In genomic region chr1:111279144-111279543, GRCh38 we compare ENCODE assay signal across 26 cellular contexts. TPM values are rescaled to one million over a fixed set of nuclear protein-coding genes. Genes with fewer than 3 reads are reported as not detected.
DNase-seq lines count a peak whose midpoint lies in the region; ATAC-seq, FAIRE-seq and TF ChIP-seq lines count a peak whose summit lies in the region.
"Had no signal": no experiment of that assay in that cellular context is flagged by ENCODE, and none has a peak within 500 bp of the region (broad histone marks: within the 10 kb centered on the region; RNA-seq: fewer than 3 reads in every experiment).

No MANE protein-coding gene starts in this region.

- no peaks in the 10 kb centered on the region for H3K79me2 ChIP-seq in HepG2 (ENCODE audit: insufficient read depth, low read length)

- peaks cover 23% of the 10 kb centered on the region for H3K4me1 Mint-ChIP-seq in activated CD4-positive, alpha-beta T cell treated with anti-CD3 and anti-CD28 coated beads, Interleukin-2, amount 10 ng/mL, durations not matched to agents 24 days and 14 days
- peaks cover 30% of the 10 kb centered on the region for H3K4me1 Mint-ChIP-seq in activated T-helper 17 cell treated with anti-CD3 and anti-CD28 coated beads, Interleukin-2, amount 50 U/mL, for 72 hours
- peaks cover 39% of the 10 kb centered on the region for H3K4me1 Mint-ChIP-seq in stimulated activated naive CD8-positive, alpha-beta T cell treated with anti-CD3 and anti-CD28 coated beads, Interleukin-15, Interleukin-2, amounts not matched to agents 100 ng/mL and 50 ng/mL, for 24 hours (ENCODE audit: low read depth)
- H3K4me1 Mint-ChIP-seq: CD14-positive monocyte had no signal

- peaks cover 19% of the 10 kb centered on the region for H3K9me3 Mint-ChIP-seq in activated CD4-positive, alpha-beta T cell treated with anti-CD3 and anti-CD28 coated beads, Interleukin-2, amount 10 ng/mL, durations not matched to agents 24 days and 14 days
- peaks cover 5% of the 10 kb centered on the region for H3K9me3 Mint-ChIP-seq in activated T-helper 17 cell treated with anti-CD3 and anti-CD28 coated beads, Interleukin-2, amount 50 U/mL, for 72 hours
- peaks cover 8% of the 10 kb centered on the region for H3K9me3 Mint-ChIP-seq in stimulated activated naive CD8-positive, alpha-beta T cell treated with anti-CD3 and anti-CD28 coated beads, Interleukin-15, Interleukin-2, amounts not matched to agents 100 ng/mL and 50 ng/mL, for 24 hours
- H3K9me3 Mint-ChIP-seq: CD4-positive, alpha-beta T cell; CD8-positive, alpha-beta memory T cell had no signal

- FAIRE-seq in HepG2 (lab: Jason Lieb, UNC): no peak
- FAIRE-seq in kidney (lab: Jason Lieb, UNC): no peak
- FAIRE-seq: A549, G401.6, GM12892, H1 had no signal

- no peak for ATAC-seq in HepG2
- no peak for ATAC-seq in right lobe of liver
- ATAC-seq in activated T-helper 17 cell treated with anti-CD3 and anti-CD28 coated beads, Interleukin-2, amount 50 U/mL, for 72 hours (replicated peaks): peak; percentile 8
- ATAC-seq in HG03045 (IDR thresholded peaks at IDR 0.05; ENCODE audit: unreplicated experiment): no peak
- ATAC-seq: A549 had no signal

- TF ChIP-seq CTCF in HepG2 (CRISPR knock-in tag; IDR thresholded peaks at IDR 0.05) (no peak), right lobe of liver (IDR thresholded peaks at IDR 0.05) (no peak), kidney (IDR thresholded peaks at IDR 0.05; ENCODE audit: borderline replicate concordance, extremely low read depth, insufficient read depth) (no peak)

- H3K27me3 ChIP-seq in HepG2 (ENCODE audit: control insufficient read depth in 1 of 2, insufficient read depth in 2 of 2, low read length in 2 of 2): no peaks in the 10 kb centered on the region
- no peaks in the 10 kb centered on the region for H3K27me3 ChIP-seq in right lobe of liver
- H3K27me3 ChIP-seq: BE2C; BLaER1 treated with 17β-estradiol and CSF1 and Interleukin-3, amounts not matched to agents 10 nM and 100 nM had no signal

- DNase-seq in activated CD4-positive, alpha-beta T cell treated with anti-CD3 and anti-CD28 coated beads, Interleukin-2, amount 10 ng/mL, durations not matched to agents 24 days and 14 days: peak; percentile 44
- no peak for DNase-seq in activated CD4-positive, alpha-beta T cell treated with anti-CD3 and anti-CD28 coated beads, Interleukin-2, amount 50 U/mL, for 4 hours
- DNase-seq in HepG2 (ENCODE audit: low spot score): no peak
- DNase-seq in right lobe of liver: no peak
- DNase-seq in kidney: no peak
- DNase-seq: 8988T; ACHN; AML-193; BE2C; Calu3; CD4-positive, alpha-beta T cell; CD8-positive, alpha-beta memory T cell; DMS153; DND-41; GM23248; H7; HCEC 1CT had no signal

- H3K4me3 Mint-ChIP-seq in activated CD4-positive, alpha-beta T cell treated with anti-CD3 and anti-CD28 coated beads, Interleukin-2, amount 10 ng/mL, durations not matched to agents 24 days and 14 days: no peak overlapping the region
- H3K4me3 Mint-ChIP-seq in activated T-helper 17 cell treated with anti-CD3 and anti-CD28 coated beads, Interleukin-2, amount 50 U/mL, for 72 hours: no peak overlapping the region
- H3K4me3 Mint-ChIP-seq in stimulated activated naive CD8-positive, alpha-beta T cell treated with anti-CD3 and anti-CD28 coated beads, Interleukin-15, Interleukin-2, amounts not matched to agents 100 ng/mL and 50 ng/mL, for 24 hours: no peak overlapping the region
- H3K4me3 Mint-ChIP-seq: CD14-positive monocyte; CD4-positive, alpha-beta T cell; CD8-positive, alpha-beta memory T cell had no signal

- H3K9ac ChIP-seq in HepG2 (ENCODE audit: insufficient read depth, low read depth, low read length): no peak overlapping the region
- H3K9ac ChIP-seq in kidney (ENCODE audit: low read length in 2 of 2): no peak overlapping the region
- H3K9ac ChIP-seq: BLaER1 treated with 17β-estradiol and CSF1 and Interleukin-3, amounts not matched to agents 10 nM and 100 nM; GM23248 had no signal

- H3K36me3 Mint-ChIP-seq in activated CD4-positive, alpha-beta T cell treated with anti-CD3 and anti-CD28 coated beads, Interleukin-2, amount 10 ng/mL, durations not matched to agents 24 days and 14 days (ENCODE audit: low read depth): no peaks in the 10 kb centered on the region
- no peaks in the 10 kb centered on the region for H3K36me3 Mint-ChIP-seq in activated T-helper 17 cell treated with anti-CD3 and anti-CD28 coated beads, Interleukin-2, amount 50 U/mL, for 72 hours (ENCODE audit: low read depth)
- no peaks in the 10 kb centered on the region for H3K36me3 Mint-ChIP-seq in stimulated activated naive CD8-positive, alpha-beta T cell treated with anti-CD3 and anti-CD28 coated beads, Interleukin-15, Interleukin-2, amounts not matched to agents 100 ng/mL and 50 ng/mL, for 24 hours (ENCODE audit: low read depth)
- H3K36me3 Mint-ChIP-seq: CD14-positive monocyte; CD8-positive, alpha-beta memory T cell had no signal

- TF ChIP-seq POLR2A in HepG2 (IDR thresholded peaks at IDR 0.05; ENCODE audit: insufficient read depth in 1 of 2, low read depth in 2 of 2, low read length in 2 of 2) (no peak), right lobe of liver (IDR thresholded peaks at IDR 0.05) (no peak)

- H3K4me3 ChIP-seq in HepG2 (replicated peaks in 1 of 3; ENCODE audit: insufficient read depth in 1 of 3, low read depth in 2 of 3, low read length in 3 of 3) (no peak overlapping the region), right lobe of liver (no peak overlapping the region), kidney (ENCODE audit: low read length in 2 of 2) (no peak overlapping the region)
- H3K4me3 ChIP-seq: A549; BLaER1 treated with 17β-estradiol and CSF1 and Interleukin-3, amounts not matched to agents 10 nM and 100 nM; GM23248 had no signal

- H3K9me3 ChIP-seq in HepG2 (ENCODE audit: low read length) (no peaks in the 10 kb centered on the region), right lobe of liver (no peaks in the 10 kb centered on the region), kidney (ENCODE audit: control insufficient read depth in 1 of 2, low read length in 2 of 2) (peaks cover 3 to 4% of the 10 kb centered on the region in 2 donors)
- H3K9me3 ChIP-seq: A549, BE2C had no signal

- no peak for TF ChIP-seq RAD21 in HepG2 (CRISPR knock-in tag; IDR thresholded peaks at IDR 0.05)

- H3K27ac ChIP-seq in HepG2 (ENCODE audit: extremely low read length, insufficient read depth, low read length): no peak overlapping the region
- no peak overlapping the region for H3K27ac ChIP-seq in right lobe of liver
- no peak overlapping the region for H3K27ac ChIP-seq in kidney (ENCODE audit: low read depth in 2 of 2, low read length in 2 of 2)
- H3K27ac ChIP-seq: A549; BLaER1 treated with 17β-estradiol and CSF1 and Interleukin-3, amounts not matched to agents 10 nM and 100 nM; GM23248 had no signal

- H4K20me1 ChIP-seq in HepG2 (ENCODE audit: insufficient read depth, low read length): no peaks in the 10 kb centered on the region
- H4K20me1 ChIP-seq: BLaER1 treated with 17β-estradiol and CSF1 and Interleukin-3, amounts not matched to agents 10 nM and 100 nM had no signal

- no peak for TF ChIP-seq EP300 in HepG2 (IDR thresholded peaks at IDR 0.05; ENCODE audit: low read depth in 2 of 2, low read length in 2 of 2)
- TF ChIP-seq EP300 in HepG2 (CRISPR knock-in tag; IDR thresholded peaks at IDR 0.05; ENCODE audit: borderline replicate concordance): no peak

- 22% methylated on average over 4 of the region's 4 CpGs for WGBS in HepG2 (ENCODE audit: low lambda C conversion rate)
- 74% methylated on average over 4 of the region's 4 CpGs for WGBS in right lobe of liver (ENCODE audit: insufficient coverage, low coverage, low lambda C conversion rate, missing lambda C conversion rate)

- H3K4me2 ChIP-seq in HepG2 (ENCODE audit: low read depth, low read length): no peak overlapping the region; the same call in 1 of the 2 replicates
- H3K4me2 ChIP-seq: A549; BLaER1 treated with 17β-estradiol and CSF1 and Interleukin-3, amounts not matched to agents 10 nM and 100 nM had no signal

- H3K36me3 ChIP-seq in HepG2 (replicated peaks in 1 of 2; ENCODE audit: control insufficient read depth in 1 of 2, insufficient read depth in 2 of 2, low read length in 2 of 2) (no peaks in the 10 kb centered on the region), right lobe of liver (no peaks in the 10 kb centered on the region), kidney (ENCODE audit: control insufficient read depth in 1 of 2, insufficient read depth in 2 of 2, low read length in 2 of 2) (no peaks in the 10 kb centered on the region)
- H3K36me3 ChIP-seq: BE2C; BLaER1 treated with 17β-estradiol and CSF1 and Interleukin-3, amounts not matched to agents 10 nM and 100 nM had no signal

- POLR2A ChIA-PET in HepG2 (lab: Yijun Ruan, JAX): no interaction called here

- intact Hi-C loops in activated CD4-positive, alpha-beta T cell treated with anti-CD3 and anti-CD28 coated beads, Interleukin-2, amount 10 ng/mL, durations not matched to agents 24 days and 14 days (cut with micrococcal nuclease): no loop called here
- intact Hi-C loops in HepG2 (cut with micrococcal nuclease; ENCODE audit: unreplicated experiment) (no loop called here), right lobe of liver (cut with DNase I) (no loop called here), kidney (cut with DNase I) (no loop called here)

- H3K27ac Mint-ChIP-seq in activated CD4-positive, alpha-beta T cell treated with anti-CD3 and anti-CD28 coated beads, Interleukin-2, amount 10 ng/mL, durations not matched to agents 24 days and 14 days: peak overlapping the region; percentile 2
- peak overlapping the region; percentile 8 for H3K27ac Mint-ChIP-seq in activated T-helper 17 cell treated with anti-CD3 and anti-CD28 coated beads, Interleukin-2, amount 50 U/mL, for 72 hours
- peak overlapping the region; percentile 9 for H3K27ac Mint-ChIP-seq in stimulated activated naive CD8-positive, alpha-beta T cell treated with anti-CD3 and anti-CD28 coated beads, Interleukin-15, Interleukin-2, amounts not matched to agents 100 ng/mL and 50 ng/mL, for 24 hours
- H3K27ac Mint-ChIP-seq: CD4-positive, alpha-beta T cell had no signal

- peaks cover 16% of the 10 kb centered on the region for H3K4me1 ChIP-seq in HepG2 (ENCODE audit: insufficient read depth, low read length)
- H3K4me1 ChIP-seq in right lobe of liver: no peaks in the 10 kb centered on the region
- H3K4me1 ChIP-seq in kidney (ENCODE audit: control insufficient read depth in 1 of 2, insufficient read depth in 1 of 2, low read depth in 1 of 2, low read length in 2 of 2): no peaks in the 10 kb centered on the region
- H3K4me1 ChIP-seq: BLaER1 treated with 17β-estradiol and CSF1 and Interleukin-3, amounts not matched to agents 10 nM and 100 nM had no signal

- no peaks in the 10 kb centered on the region for H3K27me3 Mint-ChIP-seq in activated CD4-positive, alpha-beta T cell treated with anti-CD3 and anti-CD28 coated beads, Interleukin-2, amount 10 ng/mL, durations not matched to agents 24 days and 14 days
- no peaks in the 10 kb centered on the region for H3K27me3 Mint-ChIP-seq in activated T-helper 17 cell treated with anti-CD3 and anti-CD28 coated beads, Interleukin-2, amount 50 U/mL, for 72 hours
- no peaks in the 10 kb centered on the region for H3K27me3 Mint-ChIP-seq in stimulated activated naive CD8-positive, alpha-beta T cell treated with anti-CD3 and anti-CD28 coated beads, Interleukin-15, Interleukin-2, amounts not matched to agents 100 ng/mL and 50 ng/mL, for 24 hours
- H3K27me3 Mint-ChIP-seq: CD4-positive, alpha-beta T cell; CD8-positive, alpha-beta memory T cell had no signal

- no peak overlapping the region for H2AFZ ChIP-seq in HepG2 (ENCODE audit: low read length)
- H2AFZ ChIP-seq: GM23248 had no signal

- no TSS peak for BruUV-seq in HepG2 (replicated peaks; lab: Mats Ljungman, UMichigan)

- CTCF ChIA-PET in HepG2 (lab: Yijun Ruan, JAX; ENCODE audit: low intra/inter-chr PET ratio, low total read pairs): no interaction called here

- in situ Hi-C loops in HepG2 (cut with HindIII; ENCODE audit: extremely low pct_ligation_motif_present, low pct_unique_long_range_greater_than_20kb): no loop called here

RNA-seq across cellular contexts. Expression of gene CHIA, which starts 11.5 kb away (rescaled TPM):
- not detected in 2 replicates for total RNA-seq in activated CD4-positive, alpha-beta T cell treated with anti-CD3 and anti-CD28 coated beads, Interleukin-2, amount 10 ng/mL, durations not matched to agents 24 days and 14 days
- total RNA-seq in HepG2 (2016; rRNA removed; fragmentation: Illumina TruSeq; extraction: Trizol) (not detected in 2 replicates), right lobe of liver (not detected), kidney (not detected)
- total RNA-seq in HepG2 (2016; cell fraction: cytosol; rRNA removed; fragmentation: Illumina TruSeq; extraction: Trizol; ENCODE audit: low read depth): not detected in 2 replicates
- total RNA-seq in HepG2 (2016; cell fraction: insoluble cytoplasmic fraction; rRNA removed; fragmentation: Illumina TruSeq; extraction: Trizol): not detected in 2 replicates
- not detected in 2 replicates for total RNA-seq in HepG2 (2016; cell fraction: membrane; rRNA removed; fragmentation: Illumina TruSeq; extraction: Trizol)
- total RNA-seq in HepG2 (2016; cell fraction: nucleus; rRNA removed; fragmentation: Illumina TruSeq; extraction: Trizol): not detected in 2 replicates
- polyA plus RNA-seq in HepG2 (2011; rRNA removed) (not detected in 2 replicates), kidney (ENCODE audit: insufficient read depth, low read depth, low replicate concordance) (0.52 TPM)
- not detected in 2 replicates for polyA plus RNA-seq in HepG2 (2011; cell fraction: cytosol; rRNA removed)
- not detected in 2 replicates for polyA plus RNA-seq in HepG2 (2011; cell fraction: nucleus; rRNA removed)
- not detected in 2 replicates for polyA plus RNA-seq in HepG2 (2012)
- polyA plus RNA-seq in HepG2 (2016; cell fraction: cytosol; fragmentation: Illumina TruSeq; extraction: Trizol; ENCODE audit: low read depth): not detected in 2 replicates
- polyA plus RNA-seq in HepG2 (2016; cell fraction: insoluble cytoplasmic fraction; fragmentation: Illumina TruSeq; extraction: Trizol; ENCODE audit: low read depth): not detected in 2 replicates
- not detected in 2 replicates for polyA plus RNA-seq in HepG2 (2016; cell fraction: membrane; fragmentation: Illumina TruSeq; extraction: Trizol; ENCODE audit: low read depth)
- not detected in 2 replicates for polyA plus RNA-seq in HepG2 (2016; cell fraction: nucleus; fragmentation: Illumina TruSeq; extraction: Trizol; ENCODE audit: insufficient read depth, low read depth)
- not detected in 2 replicates for polyA minus RNA-seq in HepG2 (2011; rRNA and poly(A)+ RNA removed; ENCODE audit: low replicate concordance)
- polyA minus RNA-seq in HepG2 (2011; cell fraction: cytosol; rRNA and poly(A)+ RNA removed): not detected in 2 replicates
- polyA minus RNA-seq in HepG2 (2011; cell fraction: nucleus; rRNA and poly(A)+ RNA removed): not detected in 2 replicates
- total RNA-seq in activated T-helper 17 cell treated with anti-CD3 and anti-CD28 coated beads, Interleukin-2, amount 50 U/mL, for 72 hours: not detected
- total RNA-seq: Calu3; CD4-positive, alpha-beta T cell; CD8-positive, alpha-beta memory T cell; GM23248; H1; H7 had no signal
- polyA plus RNA-seq: A549; CD14-positive monocyte; CD8-positive, alpha-beta memory T cell; GM23248; H1 had no signal

RNA-seq across cellular contexts. Expression of gene CHI3L2, which starts 51.6 kb away (rescaled TPM):
- total RNA-seq in activated CD4-positive, alpha-beta T cell treated with anti-CD3 and anti-CD28 coated beads, Interleukin-2, amount 10 ng/mL, durations not matched to agents 24 days and 14 days: 2.3 and 3.9 TPM in 2 replicates
- total RNA-seq in HepG2 (2016; rRNA removed; fragmentation: Illumina TruSeq; extraction: Trizol): 1.7 and 1.9 TPM in 2 replicates
- 1.5 and 2.1 TPM in 2 replicates for total RNA-seq in HepG2 (2016; cell fraction: cytosol; rRNA removed; fragmentation: Illumina TruSeq; extraction: Trizol; ENCODE audit: low read depth)
- 1.5 and 1.6 TPM in 2 replicates for total RNA-seq in HepG2 (2016; cell fraction: insoluble cytoplasmic fraction; rRNA removed; fragmentation: Illumina TruSeq; extraction: Trizol)
- 1.7 and 2.0 TPM in 2 replicates for total RNA-seq in HepG2 (2016; cell fraction: membrane; rRNA removed; fragmentation: Illumina TruSeq; extraction: Trizol)
- 0.90 and 1.4 TPM in 2 replicates for total RNA-seq in HepG2 (2016; cell fraction: nucleus; rRNA removed; fragmentation: Illumina TruSeq; extraction: Trizol)
- polyA plus RNA-seq in HepG2 (2011; rRNA removed): 0.46 and 0.65 TPM in 2 replicates
- 0.44 and 0.51 TPM in 2 replicates for polyA plus RNA-seq in HepG2 (2011; cell fraction: cytosol; rRNA removed)
- 0.13 and 0.55 TPM in 2 replicates for polyA plus RNA-seq in HepG2 (2011; cell fraction: nucleus; rRNA removed)
- polyA plus RNA-seq in HepG2 (2012): 0.35 and 0.46 TPM in 2 replicates
- 0.80 and 1.0 TPM in 2 replicates for polyA plus RNA-seq in HepG2 (2016; cell fraction: cytosol; fragmentation: Illumina TruSeq; extraction: Trizol; ENCODE audit: low read depth)
- 1.2 and 1.8 TPM in 2 replicates for polyA plus RNA-seq in HepG2 (2016; cell fraction: insoluble cytoplasmic fraction; fragmentation: Illumina TruSeq; extraction: Trizol; ENCODE audit: low read depth)
- 1.1 and 1.5 TPM in 2 replicates for polyA plus RNA-seq in HepG2 (2016; cell fraction: membrane; fragmentation: Illumina TruSeq; extraction: Trizol; ENCODE audit: low read depth)
- polyA plus RNA-seq in HepG2 (2016; cell fraction: nucleus; fragmentation: Illumina TruSeq; extraction: Trizol; ENCODE audit: insufficient read depth, low read depth): 2.6 and 3.9 TPM in 2 replicates
- polyA minus RNA-seq in HepG2 (2011; rRNA and poly(A)+ RNA removed; ENCODE audit: low replicate concordance): not detected in 2 replicates
- polyA minus RNA-seq in HepG2 (2011; cell fraction: cytosol; rRNA and poly(A)+ RNA removed): not detected in 2 replicates
- 1.2 and 1.3 TPM in 2 replicates for polyA minus RNA-seq in HepG2 (2011; cell fraction: nucleus; rRNA and poly(A)+ RNA removed)
- under 1 TPM in 5 of 6 experiments, not detected in 1; 0.15 to 0.58 (median 0.26) TPM for total RNA-seq in right lobe of liver
- 1 to 10 TPM; 2.7 to 3.8 TPM for total RNA-seq in activated T-helper 17 cell treated with anti-CD3 and anti-CD28 coated beads, Interleukin-2, amount 50 U/mL, for 72 hours
- total RNA-seq in kidney: 27.2 TPM
- 5.8 TPM for polyA plus RNA-seq in kidney (ENCODE audit: insufficient read depth, low read depth, low replicate concordance)
- total RNA-seq: GM23248, H1, H7 had no signal
- polyA plus RNA-seq: H1 had no signal
